In the genomic region with DNA sequence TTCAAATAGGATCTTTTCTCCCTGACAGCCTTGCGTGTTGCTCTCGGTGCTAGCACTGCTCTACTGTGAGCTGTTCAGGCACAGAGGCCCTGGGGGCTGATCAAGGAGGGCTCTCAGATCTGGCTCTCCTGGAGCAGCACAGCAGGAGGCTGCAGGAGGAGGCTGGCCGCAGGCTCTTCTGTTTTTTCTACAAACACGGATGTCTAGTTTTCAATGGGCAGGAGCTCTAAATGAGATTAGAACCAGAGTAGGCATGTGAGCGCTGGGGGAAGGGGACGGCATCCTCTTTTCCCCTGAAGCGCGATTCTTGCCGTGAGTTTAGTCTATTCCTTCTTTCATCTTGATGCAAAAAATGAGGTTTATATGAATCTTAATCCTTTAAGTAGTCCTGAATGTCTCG, we compare ENCODE assay signal across 1 cellular context.
TF ChIP-seq lines count a peak whose summit lies in the region.

No MANE protein-coding gene starts in this region.

TF ChIP-seq in GM23338, 12 proteins besides CTCF, POLR2A, EP300 and RAD21 (continued from another document):
- TF ChIP-seq, protein P1, sequence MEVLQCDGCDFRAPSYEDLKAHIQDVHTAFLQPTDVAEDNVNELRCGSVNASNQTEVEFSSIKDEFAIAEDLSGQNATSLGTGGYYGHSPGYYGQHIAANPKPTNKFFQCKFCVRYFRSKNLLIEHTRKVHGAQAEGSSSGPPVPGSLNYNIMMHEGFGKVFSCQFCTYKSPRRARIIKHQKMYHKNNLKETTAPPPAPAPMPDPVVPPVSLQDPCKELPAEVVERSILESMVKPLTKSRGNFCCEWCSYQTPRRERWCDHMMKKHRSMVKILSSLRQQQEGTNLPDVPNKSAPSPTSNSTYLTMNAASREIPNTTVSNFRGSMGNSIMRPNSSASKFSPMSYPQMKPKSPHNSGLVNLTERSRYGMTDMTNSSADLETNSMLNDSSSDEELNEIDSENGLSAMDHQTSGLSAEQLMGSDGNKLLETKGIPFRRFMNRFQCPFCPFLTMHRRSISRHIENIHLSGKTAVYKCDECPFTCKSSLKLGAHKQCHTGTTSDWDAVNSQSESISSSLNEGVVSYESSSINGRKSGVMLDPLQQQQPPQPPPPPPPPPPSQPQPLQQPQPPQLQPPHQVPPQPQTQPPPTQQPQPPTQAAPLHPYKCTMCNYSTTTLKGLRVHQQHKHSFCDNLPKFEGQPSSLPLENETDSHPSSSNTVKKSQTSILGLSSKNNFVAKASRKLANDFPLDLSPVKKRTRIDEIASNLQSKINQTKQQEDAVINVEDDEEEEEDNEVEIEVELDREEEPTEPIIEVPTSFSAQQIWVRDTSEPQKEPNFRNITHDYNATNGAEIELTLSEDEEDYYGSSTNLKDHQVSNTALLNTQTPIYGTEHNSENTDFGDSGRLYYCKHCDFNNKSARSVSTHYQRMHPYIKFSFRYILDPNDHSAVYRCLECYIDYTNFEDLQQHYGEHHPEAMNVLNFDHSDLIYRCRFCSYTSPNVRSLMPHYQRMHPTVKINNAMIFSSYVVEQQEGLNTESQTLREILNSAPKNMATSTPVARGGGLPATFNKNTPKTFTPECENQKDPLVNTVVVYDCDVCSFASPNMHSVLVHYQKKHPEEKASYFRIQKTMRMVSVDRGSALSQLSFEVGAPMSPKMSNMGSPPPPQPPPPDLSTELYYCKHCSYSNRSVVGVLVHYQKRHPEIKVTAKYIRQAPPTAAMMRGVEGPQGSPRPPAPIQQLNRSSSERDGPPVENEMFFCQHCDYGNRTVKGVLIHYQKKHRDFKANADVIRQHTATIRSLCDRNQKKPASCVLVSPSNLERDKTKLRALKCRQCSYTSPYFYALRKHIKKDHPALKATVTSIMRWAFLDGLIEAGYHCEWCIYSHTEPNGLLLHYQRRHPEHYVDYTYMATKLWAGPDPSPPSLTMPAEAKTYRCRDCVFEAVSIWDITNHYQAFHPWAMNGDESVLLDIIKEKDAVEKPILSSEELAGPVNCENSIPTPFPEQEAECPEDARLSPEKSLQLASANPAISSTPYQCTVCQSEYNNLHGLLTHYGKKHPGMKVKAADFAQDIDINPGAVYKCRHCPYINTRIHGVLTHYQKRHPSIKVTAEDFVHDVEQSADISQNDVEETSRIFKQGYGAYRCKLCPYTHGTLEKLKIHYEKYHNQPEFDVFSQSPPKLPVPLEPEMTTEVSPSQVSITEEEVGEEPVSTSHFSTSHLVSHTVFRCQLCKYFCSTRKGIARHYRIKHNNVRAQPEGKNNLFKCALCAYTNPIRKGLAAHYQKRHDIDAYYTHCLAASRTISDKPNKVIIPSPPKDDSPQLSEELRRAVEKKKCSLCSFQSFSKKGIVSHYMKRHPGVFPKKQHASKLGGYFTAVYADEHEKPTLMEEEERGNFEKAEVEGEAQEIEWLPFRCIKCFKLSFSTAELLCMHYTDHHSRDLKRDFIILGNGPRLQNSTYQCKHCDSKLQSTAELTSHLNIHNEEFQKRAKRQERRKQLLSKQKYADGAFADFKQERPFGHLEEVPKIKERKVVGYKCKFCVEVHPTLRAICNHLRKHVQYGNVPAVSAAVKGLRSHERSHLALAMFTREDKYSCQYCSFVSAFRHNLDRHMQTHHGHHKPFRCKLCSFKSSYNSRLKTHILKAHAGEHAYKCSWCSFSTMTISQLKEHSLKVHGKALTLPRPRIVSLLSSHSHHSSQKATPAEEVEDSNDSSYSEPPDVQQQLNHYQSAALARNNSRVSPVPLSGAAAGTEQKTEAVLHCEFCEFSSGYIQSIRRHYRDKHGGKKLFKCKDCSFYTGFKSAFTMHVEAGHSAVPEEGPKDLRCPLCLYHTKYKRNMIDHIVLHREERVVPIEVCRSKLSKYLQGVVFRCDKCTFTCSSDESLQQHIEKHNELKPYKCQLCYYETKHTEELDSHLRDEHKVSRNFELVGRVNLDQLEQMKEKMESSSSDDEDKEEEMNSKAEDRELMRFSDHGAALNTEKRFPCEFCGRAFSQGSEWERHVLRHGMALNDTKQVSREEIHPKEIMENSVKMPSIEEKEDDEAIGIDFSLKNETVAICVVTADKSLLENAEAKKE (CRISPR knock-in tag; IDR thresholded peaks at IDR 0.05) = no peak
- no peak for TF ChIP-seq CREB1 (CRISPR knock-in tag; IDR thresholded peaks at IDR 0.05; ENCODE audit: low read depth)
TF ChIP-seq in GM23338: peak in this region for 0.
